7 cellular contexts compared by ENCODE assay signal in the genomic region with DNA sequence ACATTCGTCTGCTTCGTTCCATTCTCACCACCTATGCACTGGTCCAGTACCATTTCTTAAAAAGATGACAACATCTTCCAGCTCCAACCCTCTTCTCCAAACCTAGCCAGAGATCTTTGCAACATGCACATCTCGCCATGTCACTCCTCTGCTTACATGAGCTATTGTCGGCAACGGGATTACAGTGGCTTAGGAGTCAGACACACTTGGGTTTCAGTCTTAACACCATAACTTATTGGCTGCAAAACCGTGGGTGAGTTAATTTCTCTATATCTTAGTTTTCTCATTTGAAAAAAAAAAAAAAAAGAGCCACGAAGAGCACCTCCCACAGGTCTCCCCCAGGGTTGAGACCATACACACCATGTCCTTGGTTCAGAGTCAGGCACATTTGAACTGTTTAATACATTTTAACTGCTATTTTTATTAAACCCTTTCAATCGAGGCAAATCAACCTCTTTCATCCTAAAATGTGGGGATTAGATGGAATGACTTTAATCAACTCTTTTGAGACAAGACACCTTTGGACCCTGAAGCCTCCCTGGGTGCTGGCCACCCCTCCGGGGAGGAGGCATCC. TPM values are rescaled to one million over a fixed set of nuclear protein-coding genes. Genes with fewer than 3 reads are reported as not detected.
DNase-seq lines count a peak whose midpoint lies in the region; ATAC-seq and TF ChIP-seq lines count a peak whose summit lies in the region.

No MANE protein-coding gene starts in this region.

- H3K4me1 Mint-ChIP-seq in T-cell: peaks cover 24 to 32% (median 31%) of the 10 kb centered on the region in 3 donors

- H3K9me3 Mint-ChIP-seq in T-cell: no peaks in the 10 kb centered on the region

- POLR2A ChIA-PET in HEK293T (lab: Yijun Ruan, JAX): interaction anchor here (0.6 to 0.7 kb wide), 2 partner anchors 28 to 45 kb away, joined by 3 read pairs; no protein-coding TSS in a partner anchor
- POLR2A ChIA-PET in T-cell (lab: Charles Lee): no interaction called here

- H3K4me3 ChIP-seq in fibroblast of villous mesenchyme (ENCODE audit: low read depth, low read length) (peak overlapping the region; percentile 48), skeletal muscle satellite cell (ENCODE audit: low read length) (peak overlapping the region; percentile 72)

- peak overlapping the region; percentile 61 for H3K9ac ChIP-seq in skeletal muscle satellite cell (ENCODE audit: low read depth, low read length)

- H3K9me3 ChIP-seq in skeletal muscle satellite cell (replicated peaks; ENCODE audit: low read length): no peaks in the 10 kb centered on the region

- no peaks in the 10 kb centered on the region for H3K36me3 ChIP-seq in skeletal muscle satellite cell (ENCODE audit: insufficient read depth, low read length)

- H3K27me3 ChIP-seq in skeletal muscle satellite cell (ENCODE audit: control insufficient read depth, insufficient read depth, low read length): peaks cover 55% of the 10 kb centered on the region

- DNase-seq in HEK293T (ENCODE audit: extremely low spot score) (no peak), T-cell (peak in 1 of 34 experiments; percentile 3), fibroblast of villous mesenchyme (ENCODE audit: low read depth) (no peak), T1000 (lab: John Stamatoyannopoulos, UW) (no peak), NCI-H446 treated with DMSO at 0.1 percent for 48 hours (lab: John Stamatoyannopoulos, UW) (no peak)

- H3K27ac Mint-ChIP-seq in T-cell: no peak overlapping the region

- ATAC-seq in T-cell (replicated peaks in 1 of 4) (peak in 2 of 4 experiments; percentile 2 to 11), HG03135 (IDR thresholded peaks at IDR 0.05; ENCODE audit: unreplicated experiment) (no peak)

- TF ChIP-seq CTCF in fibroblast of villous mesenchyme (IDR thresholded peaks at IDR 0.05; ENCODE audit: insufficient read depth, low read depth, low read length): no peak

- peaks cover 10% of the 10 kb centered on the region for H3K4me1 ChIP-seq in skeletal muscle satellite cell (ENCODE audit: control insufficient read depth, insufficient read depth, low read length)

- no peaks in the 10 kb centered on the region for H3K36me3 Mint-ChIP-seq in T-cell

- CTCF ChIA-PET in HEK293T (lab: Yijun Ruan, JAX): interaction anchor here (1.5 kb wide), 1 partner anchor 41 kb away, joined by 3 read pairs; no protein-coding TSS in a partner anchor
- CTCF ChIA-PET in T-cell (lab: Charles Lee): interaction anchor here in 1 of 2 donors (0.6 kb wide), 1 partner anchor 458 kb away, joined by 3 read pairs; no protein-coding TSS in a partner anchor

- H3K27me3 Mint-ChIP-seq in T-cell: peaks cover 15 to 26% of the 10 kb centered on the region in 2 donors

- peak overlapping the region; percentile 73 to 84 (median 78) for H3K4me3 Mint-ChIP-seq in T-cell

- peak overlapping the region; percentile 93 for H3K4me2 ChIP-seq in skeletal muscle satellite cell (ENCODE audit: low read length)

TF ChIP-seq in HEK293T, 16 proteins besides CTCF, POLR2A, EP300 and RAD21:
- TF ChIP-seq ARNT (IDR thresholded peaks at IDR 0.05) (no peak), FOXM1 (IDR thresholded peaks at IDR 0.05; ENCODE audit: borderline replicate concordance) (no peak), SUZ12 (IDR thresholded peaks at IDR 0.05) (no peak), ZNF384 (IDR thresholded peaks at IDR 0.05) (0 out of 2 replicates have a peak, but pooled peaks have one; percentile 31), PKNOX1 (IDR thresholded peaks at IDR 0.05) (no peak)

RNA-seq across cellular contexts. Expression of gene ANKRD29, which starts 0.9 kb away (rescaled TPM):
- total RNA-seq in T-cell: under 1 TPM in 4 of 5 donors, not detected in 1; 0.23 to 0.48 (median 0.32) TPM
- 0.43 and 0.97 TPM in 2 replicates for total RNA-seq in fibroblast of villous mesenchyme
- 3.0 and 3.3 TPM in 2 replicates for total RNA-seq in skeletal muscle satellite cell (2012; rRNA removed)

RNA-seq across cellular contexts. Expression of gene LAMA3, which starts 27.4 kb away (rescaled TPM):
- under 1 TPM in 3 of 5 donors, not detected in 2; 0.20 to 0.44 (median 0.26) TPM for total RNA-seq in T-cell
- 2.6 and 5.2 TPM in 2 replicates for total RNA-seq in fibroblast of villous mesenchyme
- 1.8 and 2.2 TPM in 2 replicates for total RNA-seq in skeletal muscle satellite cell (2012; rRNA removed)
